Comparison of ENCODE assay signal across 8 cellular contexts in genomic region chr5:177457239-177458121, GRCh38. TPM values are rescaled to one million over a fixed set of nuclear protein-coding genes. Genes with fewer than 3 reads are reported as not detected.
DNase-seq lines count a peak whose midpoint lies in the region; ATAC-seq and TF ChIP-seq lines count a peak whose summit lies in the region.

No MANE protein-coding gene starts in this region.

- H3K4me1 Mint-ChIP-seq in T-helper 17 cell, result peaks cover 34% of the 10 kb centered on the region
- peaks cover 38% of the 10 kb centered on the region for H3K4me1 Mint-ChIP-seq in stimulated activated memory B cell treated with anti-CD40 and anti-IgM and Interleukin-4, amounts not matched to agents 10 μg/mL and 1 μg/mL and 100 μg/mL, for 72 hours

- no peak overlapping the region for H3K4me3 ChIP-seq in left lung

- no peaks in the 10 kb centered on the region for H3K27me3 Mint-ChIP-seq in T-helper 17 cell
- peaks cover 9% of the 10 kb centered on the region for H3K27me3 Mint-ChIP-seq in stimulated activated memory B cell treated with anti-CD40 and anti-IgM and Interleukin-4, amounts not matched to agents 10 μg/mL and 1 μg/mL and 100 μg/mL, for 72 hours

- ATAC-seq in GM18508 (IDR thresholded peaks at IDR 0.05; ENCODE audit: insufficient read depth, unreplicated experiment) (peak; percentile 31), HG03064 (IDR thresholded peaks at IDR 0.05; ENCODE audit: low read depth, unreplicated experiment) (peak; percentile 37), T-helper 17 cell (peak; percentile 27), left lung (peak; percentile 18)
- peak; percentile 15 for ATAC-seq in stimulated activated memory B cell treated with anti-CD40 and anti-IgM and Interleukin-4, amounts not matched to agents 10 μg/mL and 1 μg/mL and 100 μg/mL, for 72 hours

- H3K27ac ChIP-seq in left lung, result no peak overlapping the region

- H3K9me3 ChIP-seq in T-helper 17 cell (ENCODE audit: control insufficient read depth, low read length, poor library complexity, severe bottlenecking) (no peaks in the 10 kb centered on the region), left lung (no peaks in the 10 kb centered on the region)

- H3K4me1 ChIP-seq in left lung, result peaks cover 8 to 59% of the 10 kb centered on the region in 2 donors

- no peaks in the 10 kb centered on the region for H3K36me3 Mint-ChIP-seq in T-helper 17 cell (ENCODE audit: low read depth)
- H3K36me3 Mint-ChIP-seq in stimulated activated memory B cell treated with anti-CD40 and anti-IgM and Interleukin-4, amounts not matched to agents 10 μg/mL and 1 μg/mL and 100 μg/mL, for 72 hours, result no peaks in the 10 kb centered on the region

- no peaks in the 10 kb centered on the region for H3K9me3 Mint-ChIP-seq in stimulated activated memory B cell treated with anti-CD40 and anti-IgM and Interleukin-4, amounts not matched to agents 10 μg/mL and 1 μg/mL and 100 μg/mL, for 72 hours

- peaks cover 0 to 24% of the 10 kb centered on the region in 2 donors for H3K27me3 ChIP-seq in left lung

- TF ChIP-seq CTCF in left lung (IDR thresholded peaks at IDR 0.05), result peak; percentile 25 to 71

- intact Hi-C loops in left lung (cut with DNase I), result loop anchor here (10.0 kb wide), 2 partner anchors 63 to 133 kb away; no protein-coding TSS in a partner anchor

- peak overlapping the region; percentile 95 for H3K27ac Mint-ChIP-seq in T-helper 17 cell
- H3K27ac Mint-ChIP-seq in stimulated activated memory B cell treated with anti-CD40 and anti-IgM and Interleukin-4, amounts not matched to agents 10 μg/mL and 1 μg/mL and 100 μg/mL, for 72 hours, result no peak overlapping the region

- peaks cover 0 to 27% of the 10 kb centered on the region in 2 donors for H3K36me3 ChIP-seq in left lung

- DNase-seq in AML-193 (lab: John Stamatoyannopoulos, UW), result peak; percentile 92 to 95
- DNase-seq in NCI-H187 treated with DMSO at 0.1 percent for 48 hours (lab: John Stamatoyannopoulos, UW), result peak; percentile 50
- DNase-seq in T-helper 17 cell, result peak in 2 of 3 donors; percentile 38 to 41
- DNase-seq in dedifferentiated amniotic fluid mesenchymal stem cell (ENCODE audit: extremely low spot score), result peak; percentile 88
- no peak for DNase-seq in left lung

- H3K4me3 Mint-ChIP-seq in T-helper 17 cell, result peak overlapping the region; percentile 62
- H3K4me3 Mint-ChIP-seq in stimulated activated memory B cell treated with anti-CD40 and anti-IgM and Interleukin-4, amounts not matched to agents 10 μg/mL and 1 μg/mL and 100 μg/mL, for 72 hours, result no peak overlapping the region

RNA-seq across cellular contexts. Expression of gene PRR7, which starts 10.9 kb away (rescaled TPM):
- total RNA-seq in T-helper 17 cell (10 to 100 TPM; 32.0 to 40.1 TPM), left lung (1 to 10 TPM; 2.7 to 4.1 TPM)

RNA-seq across cellular contexts. Expression of gene DBN1, which starts 16.0 kb away (rescaled TPM):
- total RNA-seq in T-helper 17 cell (1 to 10 TPM; 1.2 to 5.0 TPM), left lung (10 to 100 TPM; 43.2 to 83.1 TPM)

RNA-seq across cellular contexts. Expression of gene GRK6, which starts 31.0 kb away (rescaled TPM):
- total RNA-seq in T-helper 17 cell (100 to 1,000 TPM; 178 to 232 TPM), left lung (10 to 100 TPM; 32.3 to 57.1 TPM)

RNA-seq across cellular contexts. Expression of gene PDLIM7, which starts 39.9 kb away (rescaled TPM):
- total RNA-seq in T-helper 17 cell (10 to 100 TPM in 1 of 2 donors, 1 to 10 TPM in 1; 6.8 to 16.2 TPM), left lung (100 to 1,000 TPM; 107 to 141 TPM)

RNA-seq across cellular contexts. Expression of gene F12, which starts 48.1 kb away (rescaled TPM):
- total RNA-seq in T-helper 17 cell (1 to 10 TPM in 1 of 2 donors, under 1 TPM in 1; 0.62 to 1.1 TPM), left lung (1 to 10 TPM in 1 of 2 donors, under 1 TPM in 1; 0.63 to 1.1 TPM)

Comparison
In these comparisons a context has a peak if more than half of its experiments do, and no peak if none do; other contexts are left out.
1. DNase-seq: peak in AML-193 (2 of 2), NCI-H187 treated with DMSO at 0.1 percent for 48 hours (single experiment), T-helper 17 cell (2 of 3) and dedifferentiated amniotic fluid mesenchymal stem cell (single experiment); none in left lung (0 of 2).
2. RNA of gene PRR7, which starts 10.9 kb away (total RNA-seq): 32.0 to 40.1 TPM in T-helper 17 cell; 2.7 to 4.1 TPM in left lung; every median in the first group is over 4 times any median in the second.
3. RNA of gene DBN1, which starts 16.0 kb away (total RNA-seq): 43.2 to 83.1 TPM in left lung; 1.2 to 5.0 TPM in T-helper 17 cell; every median in the first group is over 4 times any median in the second.
4. Peak in every context shown above with its lines, with median percentiles within 50 percentile points of each other: ATAC-seq.